1 cellular context compared by ENCODE assay signal in genomic region chr22:41397143-41397811, GRCh38.
TF ChIP-seq lines count a peak whose summit lies in the region.

No MANE protein-coding gene starts in this region.

TF ChIP-seq in HepG2, 621 proteins besides CTCF, POLR2A, EP300 and RAD21 (continued from another document and continues in another):
- TF ChIP-seq, protein P1, sequence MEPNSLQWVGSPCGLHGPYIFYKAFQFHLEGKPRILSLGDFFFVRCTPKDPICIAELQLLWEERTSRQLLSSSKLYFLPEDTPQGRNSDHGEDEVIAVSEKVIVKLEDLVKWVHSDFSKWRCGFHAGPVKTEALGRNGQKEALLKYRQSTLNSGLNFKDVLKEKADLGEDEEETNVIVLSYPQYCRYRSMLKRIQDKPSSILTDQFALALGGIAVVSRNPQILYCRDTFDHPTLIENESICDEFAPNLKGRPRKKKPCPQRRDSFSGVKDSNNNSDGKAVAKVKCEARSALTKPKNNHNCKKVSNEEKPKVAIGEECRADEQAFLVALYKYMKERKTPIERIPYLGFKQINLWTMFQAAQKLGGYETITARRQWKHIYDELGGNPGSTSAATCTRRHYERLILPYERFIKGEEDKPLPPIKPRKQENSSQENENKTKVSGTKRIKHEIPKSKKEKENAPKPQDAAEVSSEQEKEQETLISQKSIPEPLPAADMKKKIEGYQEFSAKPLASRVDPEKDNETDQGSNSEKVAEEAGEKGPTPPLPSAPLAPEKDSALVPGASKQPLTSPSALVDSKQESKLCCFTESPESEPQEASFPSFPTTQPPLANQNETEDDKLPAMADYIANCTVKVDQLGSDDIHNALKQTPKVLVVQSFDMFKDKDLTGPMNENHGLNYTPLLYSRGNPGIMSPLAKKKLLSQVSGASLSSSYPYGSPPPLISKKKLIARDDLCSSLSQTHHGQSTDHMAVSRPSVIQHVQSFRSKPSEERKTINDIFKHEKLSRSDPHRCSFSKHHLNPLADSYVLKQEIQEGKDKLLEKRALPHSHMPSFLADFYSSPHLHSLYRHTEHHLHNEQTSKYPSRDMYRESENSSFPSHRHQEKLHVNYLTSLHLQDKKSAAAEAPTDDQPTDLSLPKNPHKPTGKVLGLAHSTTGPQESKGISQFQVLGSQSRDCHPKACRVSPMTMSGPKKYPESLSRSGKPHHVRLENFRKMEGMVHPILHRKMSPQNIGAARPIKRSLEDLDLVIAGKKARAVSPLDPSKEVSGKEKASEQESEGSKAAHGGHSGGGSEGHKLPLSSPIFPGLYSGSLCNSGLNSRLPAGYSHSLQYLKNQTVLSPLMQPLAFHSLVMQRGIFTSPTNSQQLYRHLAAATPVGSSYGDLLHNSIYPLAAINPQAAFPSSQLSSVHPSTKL (CRISPR knock-in tag; IDR thresholded peaks at IDR 0.05) = peak; percentile 84
- peak; percentile 42; the same call in 1 of the 2 replicates for TF ChIP-seq SP4 (CRISPR knock-in tag; IDR thresholded peaks at IDR 0.05)
- peak; percentile 72; the same call in 1 of the 2 replicates for TF ChIP-seq AHDC1 (CRISPR knock-in tag; IDR thresholded peaks at IDR 0.05; ENCODE audit: borderline replicate concordance)
- TF ChIP-seq RARA (CRISPR knock-in tag; IDR thresholded peaks at IDR 0.05) = peak; percentile 96
- peak; percentile 70 for TF ChIP-seq YEATS4 (CRISPR knock-in tag; IDR thresholded peaks at IDR 0.05; ENCODE audit: borderline replicate concordance)
- TF ChIP-seq ZNF343 (CRISPR knock-in tag; IDR thresholded peaks at IDR 0.05) = peak; percentile 36; the same call in 1 of the 2 replicates
- no peak for TF ChIP-seq JDP2 (CRISPR knock-in tag; IDR thresholded peaks at IDR 0.05; ENCODE audit: borderline replicate concordance)
- TF ChIP-seq, protein P2, sequence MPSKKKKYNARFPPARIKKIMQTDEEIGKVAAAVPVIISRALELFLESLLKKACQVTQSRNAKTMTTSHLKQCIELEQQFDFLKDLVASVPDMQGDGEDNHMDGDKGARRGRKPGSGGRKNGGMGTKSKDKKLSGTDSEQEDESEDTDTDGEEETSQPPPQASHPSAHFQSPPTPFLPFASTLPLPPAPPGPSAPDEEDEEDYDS (CRISPR knock-in tag; IDR thresholded peaks at IDR 0.05) = peak; percentile 88
- peak; percentile 80; the same call in 1 of the 2 replicates for TF ChIP-seq ZNF816 (CRISPR knock-in tag; IDR thresholded peaks at IDR 0.05; ENCODE audit: borderline replicate concordance)
- peak; percentile 49; the same call in 1 of the 2 replicates for TF ChIP-seq TAF1 (CRISPR knock-in tag; IDR thresholded peaks at IDR 0.05)
- no peak for TF ChIP-seq SOX6 (IDR thresholded peaks at IDR 0.05)
- peak; percentile 83 for TF ChIP-seq SOX6 (CRISPR knock-in tag; IDR thresholded peaks at IDR 0.05)
- peak; percentile 28; the same call in 1 of the 2 replicates for TF ChIP-seq AKAP8 (CRISPR knock-in tag; IDR thresholded peaks at IDR 0.05)
- peak; percentile 38; the same call in 1 of the 2 replicates for TF ChIP-seq ARNT2 (CRISPR knock-in tag; IDR thresholded peaks at IDR 0.05; ENCODE audit: low read depth)
- no peak for TF ChIP-seq ARNT (IDR thresholded peaks at IDR 0.05)
- TF ChIP-seq ZNF605 (CRISPR knock-in tag; IDR thresholded peaks at IDR 0.05) = peak; percentile 57
- TF ChIP-seq NR2F6 (IDR thresholded peaks at IDR 0.05) = peak; percentile 96
- peak; percentile 97 for TF ChIP-seq NR2F6 (CRISPR knock-in tag; IDR thresholded peaks at IDR 0.05)
- TF ChIP-seq ZNF770 (CRISPR knock-in tag; IDR thresholded peaks at IDR 0.05) = peak; percentile 21; the same call in 1 of the 2 replicates
- TF ChIP-seq HMG20B (CRISPR knock-in tag; conservative IDR thresholded peaks at IDR 0.05) = no peak
- peak; percentile 18; the same call in 1 of the 2 replicates for TF ChIP-seq TCF7 (IDR thresholded peaks at IDR 0.05; ENCODE audit: low read depth)
- TF ChIP-seq ZNF709 (CRISPR knock-in tag; IDR thresholded peaks at IDR 0.05) = 0 out of 2 replicates have a peak, but pooled peaks have one; percentile 40
- TF ChIP-seq ZSCAN12 (CRISPR knock-in tag; IDR thresholded peaks at IDR 0.05) = peak; percentile 62; the same call in 1 of the 2 replicates
- peak; percentile 92; the same call in 1 of the 2 replicates for TF ChIP-seq STAT6 (CRISPR knock-in tag; IDR thresholded peaks at IDR 0.05; ENCODE audit: borderline replicate concordance)
- TF ChIP-seq ZNF746 (CRISPR knock-in tag; IDR thresholded peaks at IDR 0.05) = peak; percentile 43; the same call in 1 of the 2 replicates
- TF ChIP-seq MYC (CRISPR knock-in tag; IDR thresholded peaks at IDR 0.05; ENCODE audit: borderline replicate concordance) = peak; percentile 30; the same call in 1 of the 2 replicates
- peak; percentile 98 for TF ChIP-seq ARNTL (CRISPR knock-in tag; IDR thresholded peaks at IDR 0.05)
- TF ChIP-seq MAZ (IDR thresholded peaks at IDR 0.05; ENCODE audit: borderline replicate concordance, low read depth, low read length) = no peak
- peak; percentile 67 for TF ChIP-seq MAZ (CRISPR knock-in tag; IDR thresholded peaks at IDR 0.05; ENCODE audit: low read depth)
- peak; percentile 73; the same call in 1 of the 2 replicates for TF ChIP-seq JUN (CRISPR knock-in tag; IDR thresholded peaks at IDR 0.05)
- TF ChIP-seq SP1 (IDR thresholded peaks at IDR 0.05) = no peak
- peak; percentile 60; the same call in 1 of the 2 replicates for TF ChIP-seq SP1 (CRISPR knock-in tag; IDR thresholded peaks at IDR 0.05)
- TF ChIP-seq, protein P3, sequence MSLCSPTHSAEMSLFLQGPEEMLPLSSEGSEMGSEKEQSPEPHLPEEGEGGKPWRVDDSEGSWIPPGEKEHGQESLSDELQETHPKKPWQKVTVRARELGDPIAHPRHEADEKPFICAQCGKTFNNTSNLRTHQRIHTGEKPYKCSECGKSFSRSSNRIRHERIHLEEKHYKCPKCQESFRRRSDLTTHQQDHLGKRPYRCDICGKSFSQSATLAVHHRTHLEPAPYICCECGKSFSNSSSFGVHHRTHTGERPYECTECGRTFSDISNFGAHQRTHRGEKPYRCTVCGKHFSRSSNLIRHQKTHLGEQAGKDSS (CRISPR knock-in tag; IDR thresholded peaks at IDR 0.05; ENCODE audit: borderline replicate concordance, low read depth) = peak; percentile 69; the same call in 1 of the 2 replicates
- 0 out of 2 replicates have a peak, but pooled peaks have one; percentile 24 for TF ChIP-seq KLF12 (CRISPR knock-in tag; IDR thresholded peaks at IDR 0.05; ENCODE audit: borderline replicate concordance)
- peak; percentile 74 for TF ChIP-seq DPF2 (CRISPR knock-in tag; IDR thresholded peaks at IDR 0.05; ENCODE audit: borderline replicate concordance, low read depth)
- peak; percentile 85 for TF ChIP-seq ARID4A (CRISPR knock-in tag; IDR thresholded peaks at IDR 0.05; ENCODE audit: borderline replicate concordance)
- TF ChIP-seq ZNF598 (CRISPR knock-in tag; IDR thresholded peaks at IDR 0.05; ENCODE audit: borderline replicate concordance) = peak; percentile 79; the same call in 1 of the 2 replicates
- TF ChIP-seq NR3C1 (CRISPR knock-in tag; IDR thresholded peaks at IDR 0.05) = no peak
